In genomic region chr12:27332407-27333310, GRCh38 we compare ENCODE assay signal across 1 cellular context.
A peak's percentile ranks its signal among the peaks of the same experiment; 100 is the strongest.
TF ChIP-seq lines count a peak whose summit lies in the region.

Gene BMAL2, plus strand, starts transcription at chr12:27332836. Its CDS starts 237 bp downstream, at chr12:27333073.

TF ChIP-seq in HepG2, 621 proteins besides CTCF, POLR2A, EP300 and RAD21 (continued from another document and continues in another):
- peak; percentile 15; the same call in 1 of the 2 replicates for TF ChIP-seq ZNF574 (CRISPR knock-in tag; IDR thresholded peaks at IDR 0.05)
- no peak for TF ChIP-seq HDAC6 (IDR thresholded peaks at IDR 0.05; ENCODE audit: low read depth, low read length)
- no peak for TF ChIP-seq ATF2 (CRISPR knock-in tag; IDR thresholded peaks at IDR 0.05)
- no peak for TF ChIP-seq NFAT5 (CRISPR knock-in tag; IDR thresholded peaks at IDR 0.05)
- no peak for TF ChIP-seq ARID2 (CRISPR knock-in tag; IDR thresholded peaks at IDR 0.05; ENCODE audit: borderline replicate concordance)
- no peak for TF ChIP-seq ZNF780A (CRISPR knock-in tag; IDR thresholded peaks at IDR 0.05)
- no peak for TF ChIP-seq REPIN1 (CRISPR knock-in tag; IDR thresholded peaks at IDR 0.05; ENCODE audit: borderline replicate concordance, low read depth)
- no peak for TF ChIP-seq SATB2 (CRISPR knock-in tag; IDR thresholded peaks at IDR 0.05)
- no peak for TF ChIP-seq SOX6 (IDR thresholded peaks at IDR 0.05)
- TF ChIP-seq SOX6 (CRISPR knock-in tag; IDR thresholded peaks at IDR 0.05), result no peak
- no peak for TF ChIP-seq GATAD1 (CRISPR knock-in tag; IDR thresholded peaks at IDR 0.05)
- TF ChIP-seq ZNF143 (CRISPR knock-in tag; IDR thresholded peaks at IDR 0.05), result no peak
- TF ChIP-seq ZNF660 (CRISPR knock-in tag; IDR thresholded peaks at IDR 0.05; ENCODE audit: borderline replicate concordance, low read depth), result no peak
- peak; percentile 16 for TF ChIP-seq TEAD3 (CRISPR knock-in tag; optimal IDR thresholded peaks at IDR 0.05; ENCODE audit: borderline replicate concordance)
- TF ChIP-seq PRDM10 (CRISPR knock-in tag; IDR thresholded peaks at IDR 0.05; ENCODE audit: low read depth), result no peak
- no peak for TF ChIP-seq ZNF121 (CRISPR knock-in tag; IDR thresholded peaks at IDR 0.05)
- no peak for TF ChIP-seq NCOA5 (CRISPR knock-in tag; IDR thresholded peaks at IDR 0.05)
- no peak for TF ChIP-seq POGK (CRISPR knock-in tag; conservative IDR thresholded peaks at IDR 0.05)
- TF ChIP-seq CERS6 (CRISPR knock-in tag; IDR thresholded peaks at IDR 0.05), result no peak
- TF ChIP-seq GTF2F1 (IDR thresholded peaks at IDR 0.05; ENCODE audit: low read length), result no peak
- no peak for TF ChIP-seq TEAD2 (CRISPR knock-in tag; IDR thresholded peaks at IDR 0.05)
- no peak for TF ChIP-seq EED (CRISPR knock-in tag; IDR thresholded peaks at IDR 0.05)
- no peak; the same call in 1 of the 2 replicates for TF ChIP-seq PRDM15 (CRISPR knock-in tag; IDR thresholded peaks at IDR 0.05)
- TF ChIP-seq HOXA3 (CRISPR knock-in tag; IDR thresholded peaks at IDR 0.05), result no peak
- TF ChIP-seq CSRNP1 (CRISPR knock-in tag; IDR thresholded peaks at IDR 0.05), result no peak
- no peak for TF ChIP-seq GMEB2 (CRISPR knock-in tag; IDR thresholded peaks at IDR 0.05; ENCODE audit: low read depth)
- TF ChIP-seq ARNT (IDR thresholded peaks at IDR 0.05), result no peak
- TF ChIP-seq ZBTB43 (CRISPR knock-in tag; conservative IDR thresholded peaks at IDR 0.05), result no peak
- no peak for TF ChIP-seq HNF4A (CRISPR knock-in tag; IDR thresholded peaks at IDR 0.05)
- TF ChIP-seq KDM3A (CRISPR knock-in tag; IDR thresholded peaks at IDR 0.05; ENCODE audit: low read depth), result no peak
- TF ChIP-seq ZNF563 (CRISPR knock-in tag; IDR thresholded peaks at IDR 0.05), result peak; percentile 79; the same call in 1 of the 2 replicates
